22 cellular contexts compared by ENCODE assay signal in genomic region chr6:69961251-69961650, GRCh38.
DNase-seq lines count a peak whose midpoint lies in the region; ATAC-seq and TF ChIP-seq lines count a peak whose summit lies in the region.
"Had no signal": no experiment of that assay in that cellular context is flagged by ENCODE, and none has a peak within 500 bp of the region (broad histone marks: within the 10 kb centered on the region; RNA-seq: fewer than 3 reads in every experiment).

No MANE protein-coding gene starts in this region.

- no peaks in the 10 kb centered on the region for H3K27me3 ChIP-seq in SK-N-SH (ENCODE audit: insufficient read depth)

- TF ChIP-seq EP300 in SK-N-SH (IDR thresholded peaks at IDR 0.05; ENCODE audit: borderline replicate concordance in 1 of 2, low read depth in 1 of 2, low read length in 1 of 2), result peak in 1 of 2 experiments; percentile 39; a peak in 1 of 4 replicates

- peak; percentile 6 for DNase-seq in EH (ENCODE audit: low read depth)
- DNase-seq in SK-N-SH, result no peak
- peak; percentile 94 for DNase-seq in myocyte (ENCODE audit: low read depth)
- peak; percentile 78 for DNase-seq in skeletal muscle cell (ENCODE audit: low read depth)
- no peak for DNase-seq in dermis blood vessel endothelial cell
- no peak for DNase-seq in NCI-H2107 (lab: John Stamatoyannopoulos, UW)
- DNase-seq: AML-193; C1 segment of cervical spinal cord; CD4-positive, alpha-beta memory T cell; COR-L47; DMS79; GF-D8; HCEC 1CT; KBM-7; MM.1S; NCI-H1694; NCI-H2029 treated with DMSO at 0.1 percent for 48 hours; NCI-H345; NCI-H510A treated with DMSO at 0.1 percent for 48 hours; NCI-H774; PC-3 had no signal

- no peaks in the 10 kb centered on the region for H4K20me1 ChIP-seq in SK-N-SH (ENCODE audit: insufficient read depth)

- H3K27ac ChIP-seq in SK-N-SH (ENCODE audit: low read depth in 2 of 2, low read length in 1 of 2), result peak overlapping the region in 1 of 2 experiments; percentile 36; a peak in 1 of 4 replicates

- TF ChIP-seq CTCF in SK-N-SH (IDR thresholded peaks at IDR 0.05), result no peak

- no peaks in the 10 kb centered on the region for H3K36me3 ChIP-seq in SK-N-SH (replicated peaks in 1 of 2; ENCODE audit: control insufficient read depth in 1 of 2, insufficient read depth in 2 of 2, low read length in 1 of 2)

- 32% methylated on average over 3 of the region's 3 CpGs for WGBS in SK-N-SH (ENCODE audit: low lambda C conversion rate)

- H3K9ac ChIP-seq in SK-N-SH, result no peak overlapping the region

- H3K79me2 ChIP-seq in SK-N-SH (ENCODE audit: insufficient read depth), result no peaks in the 10 kb centered on the region

- TF ChIP-seq RAD21 in SK-N-SH (IDR thresholded peaks at IDR 0.05; ENCODE audit: low read length), result no peak

- POLR2A ChIA-PET in SK-N-SH (lab: Yijun Ruan, JAX), result no interaction called here

- H3K4me2 ChIP-seq in SK-N-SH, result no peak overlapping the region

- H3K4me1 ChIP-seq in SK-N-SH (ENCODE audit: control insufficient read depth in 1 of 2, insufficient read depth in 2 of 2, low read depth in 1 of 2, low read length in 1 of 2), result peaks cover 0 to 6% of the 10 kb centered on the region in 2 experiments; a peak in 2 of 4 replicates

- H3K4me3 ChIP-seq in SK-N-SH (ENCODE audit: low read depth in 2 of 2, low read length in 1 of 2), result no peak overlapping the region
- no peak overlapping the region for H3K4me3 ChIP-seq in skeletal muscle cell (ENCODE audit: low read depth, low read length)

- no peaks in the 10 kb centered on the region for H3K9me2 ChIP-seq in SK-N-SH

- H3K9me3 ChIP-seq in SK-N-SH, result no peaks in the 10 kb centered on the region

- CTCF ChIA-PET in SK-N-SH (lab: Yijun Ruan, JAX), result interaction anchor here (1.5 kb wide), 1 partner anchor 22 kb away, joined by 3 read pairs; no protein-coding TSS in a partner anchor

- no peak overlapping the region for H2AFZ ChIP-seq in SK-N-SH (ENCODE audit: low read depth)

- H3F3A ChIP-seq in SK-N-SH (replicated peaks; ENCODE audit: insufficient read depth), result no peaks in the 10 kb centered on the region

- no peak for ATAC-seq in activated CD4-positive, CD25-positive, alpha-beta regulatory T cell treated with anti-CD3 and anti-CD28 coated beads, Interleukin-2, amount 50 U/mL, for 24 hours
- ATAC-seq: PC-3 had no signal

TF ChIP-seq in SK-N-SH, 30 proteins besides CTCF, POLR2A, EP300 and RAD21 (continues in another document):
- TF ChIP-seq GABPA (IDR thresholded peaks at IDR 0.05; ENCODE audit: low read depth), result no peak
- TF ChIP-seq USF1 (IDR thresholded peaks at IDR 0.05; ENCODE audit: borderline replicate concordance, low read depth), result no peak
- TF ChIP-seq SIN3A (IDR thresholded peaks at IDR 0.05; ENCODE audit: borderline replicate concordance, low read depth, low read length), result peak; percentile 52; the same call in 1 of the 2 replicates
- TF ChIP-seq POLR2AphosphoS5 (IDR thresholded peaks at IDR 0.05; ENCODE audit: low read depth, low read length), result peak; percentile 48; the same call in 1 of the 2 replicates
- no peak for TF ChIP-seq SMC3 (IDR thresholded peaks at IDR 0.05; ENCODE audit: low read depth, low read length)
- TF ChIP-seq IRF3 (IDR thresholded peaks at IDR 0.05; ENCODE audit: low read depth, low read length), result no peak; the same call in 1 of the 2 replicates
- no peak for TF ChIP-seq RXRA (IDR thresholded peaks at IDR 0.05; ENCODE audit: borderline replicate concordance, low read depth)
- no peak for TF ChIP-seq EZH2phosphoT487 (IDR thresholded peaks at IDR 0.05; ENCODE audit: borderline replicate concordance, low read depth)
- TF ChIP-seq MAX (IDR thresholded peaks at IDR 0.05; ENCODE audit: low read depth), result no peak; the same call in 1 of the 2 replicates
- no peak for TF ChIP-seq MXI1 (IDR thresholded peaks at IDR 0.05; ENCODE audit: low read depth, low read length)
- no peak for TF ChIP-seq USF2 (IDR thresholded peaks at IDR 0.05; ENCODE audit: borderline replicate concordance, low read depth, low read length)
- no peak for TF ChIP-seq JUND (IDR thresholded peaks at IDR 0.05)
- TF ChIP-seq NFIC (IDR thresholded peaks at IDR 0.05; ENCODE audit: borderline replicate concordance), result no peak
- TF ChIP-seq REST (IDR thresholded peaks at IDR 0.05; ENCODE audit: low read depth, low read length), result no peak
- TF ChIP-seq ELF1 (IDR thresholded peaks at IDR 0.05), result no peak
- peak; percentile 85 for TF ChIP-seq PBX3 (IDR thresholded peaks at IDR 0.05)
- no peak for TF ChIP-seq NRF1 (IDR thresholded peaks at IDR 0.05; ENCODE audit: low read depth, low read length)
- TF ChIP-seq TEAD4 (IDR thresholded peaks at IDR 0.05; ENCODE audit: borderline replicate concordance, insufficient read depth), result 0 out of 2 replicates have a peak, but pooled peaks have one; percentile 22
- no peak for TF ChIP-seq MEF2A (IDR thresholded peaks at IDR 0.05; ENCODE audit: borderline replicate concordance, low read depth)

Comparison
In these comparisons a context has a peak if more than half of its experiments do, and no peak if none do; other contexts are left out.
1. DNase-seq: peak in EH (single experiment), myocyte (single experiment) and skeletal muscle cell (single experiment); none in SK-N-SH (single experiment), dermis blood vessel endothelial cell (single experiment) and NCI-H2107 (single experiment).